Comparison of ENCODE assay signal across 33 cellular contexts in the genomic region with DNA sequence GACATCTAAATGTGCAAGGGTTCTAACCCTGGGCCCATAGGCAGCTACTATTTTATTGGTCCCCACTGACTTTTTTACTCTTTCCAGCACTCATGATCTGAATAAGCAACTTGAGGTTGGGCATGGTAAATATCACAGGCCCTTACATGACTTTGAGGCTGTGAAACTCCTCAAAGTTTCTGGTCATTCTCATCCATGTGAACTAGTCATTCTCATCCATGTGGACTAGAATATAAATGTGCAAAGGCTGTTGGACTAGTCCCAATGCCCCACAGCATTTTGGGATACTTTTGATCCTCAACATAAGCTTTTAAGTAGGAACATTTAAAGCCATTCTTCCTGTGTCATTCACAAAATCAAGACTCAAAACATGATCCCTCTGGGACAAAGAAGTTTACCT.
"Had no signal": no experiment of that assay in that cellular context is flagged by ENCODE, and none has a peak within 500 bp of the region (broad histone marks: within the 10 kb centered on the region; RNA-seq: fewer than 3 reads in every experiment).

No MANE protein-coding gene starts in this region.

- FAIRE-seq: RCC 7860 had no signal

- ATAC-seq: Panc1, Right ventricle myocardium inferior, SK-N-SH treated with all-trans-retinoic acid at 6 μM for 48 hours had no signal

- H3K27me3 ChIP-seq: MG63, SJCRH30 had no signal

- H3K9me3 ChIP-seq: MG63, SJCRH30 had no signal

- H3K4me1 ChIP-seq: SJCRH30 had no signal

- H3K36me3 ChIP-seq: MG63, SJCRH30 had no signal

- H2AFZ ChIP-seq: PC-9 had no signal

- H3K4me2 ChIP-seq: PC-9 had no signal

- DNase-seq: Kasumi-1, MG63, NCI-H1048, NCI-H1092 treated with DMSO at 0.1 percent for 48 hours, NCI-H1105 treated with DMSO at 0.1 percent for 48 hours, NCI-H1417, NCI-H1436, NCI-H146, NCI-H1694, NCI-H187, NCI-H1930, NCI-H2029 treated with DMSO at 0.1 percent for 48 hours, NCI-H2081 treated with DMSO at 0.1 percent for 48 hours, NCI-H2107, NCI-H2171, NCI-H226, NCI-H446 treated with DMSO at 0.1 percent for 48 hours, NCI-H510A, NCI-H524, NCI-H526, NCI-H69, NCI-H748 treated with DMSO at 0.1 percent for 48 hours, NCI-H82, PC-9, SHP77, SIG-M5, SJCRH30 had no signal

- H3K4me3 ChIP-seq: MG63, PC-9, SJCRH30, SK-N-MC had no signal

- H3K27ac ChIP-seq: PC-9, RWPE1, SJCRH30, SK-N-MC had no signal
